In the genomic region with DNA sequence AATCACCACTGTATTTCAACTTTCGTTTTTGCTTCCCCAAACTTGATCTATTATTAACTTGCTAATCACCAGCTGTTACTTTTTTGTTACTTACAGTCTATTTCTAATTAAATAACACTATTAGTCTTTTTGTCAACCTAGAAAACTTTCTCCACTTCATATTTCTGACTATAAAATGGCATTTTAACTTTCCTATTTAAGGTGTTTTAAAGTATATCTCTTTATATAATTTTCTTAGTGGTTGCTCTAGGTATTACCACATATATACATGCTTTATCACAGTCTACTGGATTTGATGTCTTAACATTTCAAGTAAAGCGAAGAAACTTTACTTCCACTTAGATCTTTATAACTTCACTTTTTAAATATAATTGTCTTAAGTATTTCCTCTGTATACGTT, we compare ENCODE assay signal across 27 cellular contexts.
A peak's percentile ranks its signal among the peaks of the same experiment; 100 is the strongest.
DNase-seq lines count a peak whose midpoint lies in the region; ATAC-seq and TF ChIP-seq lines count a peak whose summit lies in the region.
"Had no signal": no experiment of that assay in that cellular context is flagged by ENCODE, and none has a peak within 500 bp of the region (broad histone marks: within the 10 kb centered on the region; RNA-seq: fewer than 3 reads in every experiment).

No MANE protein-coding gene starts in this region.

- H3F3A ChIP-seq in DOHH2 (ENCODE audit: control insufficient read depth, insufficient read depth) = no peaks in the 10 kb centered on the region

- peak overlapping the region; percentile 42 for H3K4me3 ChIP-seq in DOHH2 (ENCODE audit: low read length)
- H3K4me3 ChIP-seq in Karpas-422 (ENCODE audit: low read length) = peak overlapping the region; percentile 45
- H3K4me3 ChIP-seq in colonic mucosa = no peak overlapping the region
- H3K4me3 ChIP-seq: A549, GM12878 had no signal

- no peaks in the 10 kb centered on the region for H3K9me3 Mint-ChIP-seq in progenitor cell of endocrine pancreas (ENCODE audit: low read depth)
- H3K9me3 Mint-ChIP-seq: CD8-positive, alpha-beta T cell had no signal

- no peak overlapping the region for H3K27ac Mint-ChIP-seq in progenitor cell of endocrine pancreas
- H3K27ac Mint-ChIP-seq: CD8-positive, alpha-beta T cell had no signal

- H3K4me1 ChIP-seq in DOHH2 (ENCODE audit: control insufficient read depth, low read length) (peaks cover 10% of the 10 kb centered on the region), Karpas-422 (ENCODE audit: low read length) (peaks cover 27% of the 10 kb centered on the region), colonic mucosa (no peaks in the 10 kb centered on the region)
- H3K4me1 ChIP-seq: A549, Caco-2 had no signal

- H2AFZ ChIP-seq in Karpas-422 (ENCODE audit: low read length) = peak overlapping the region; percentile 89

- TF ChIP-seq CTCF in DOHH2 (IDR thresholded peaks at IDR 0.05; ENCODE audit: low read depth, low read length, poor library complexity, severe bottlenecking) (no peak), colonic mucosa (IDR thresholded peaks at IDR 0.05) (peak; percentile 11), progenitor cell of endocrine pancreas (IDR thresholded peaks at IDR 0.05; ENCODE audit: unreplicated experiment) (peak; percentile 34), GM20000 (IDR thresholded peaks at IDR 0.05; ENCODE audit: extremely low read depth, missing control alignments) (no peak)

- peaks cover 25% of the 10 kb centered on the region for H3K27me3 Mint-ChIP-seq in progenitor cell of endocrine pancreas

- H3K9ac ChIP-seq in Karpas-422 (ENCODE audit: low read length) (peak overlapping the region; percentile 41), colonic mucosa (ENCODE audit: low read depth in 2 of 2, low read length in 2 of 2) (no peak overlapping the region)

- H3K4me2 ChIP-seq in DOHH2 (ENCODE audit: low read length) (peak overlapping the region; percentile 45), Karpas-422 (ENCODE audit: low read depth, low read length, poor library complexity, severe bottlenecking) (peak overlapping the region; percentile 74)
- H3K4me2 ChIP-seq: A549 had no signal

- no peak overlapping the region for H3K4me3 Mint-ChIP-seq in progenitor cell of endocrine pancreas (ENCODE audit: low read depth)
- H3K4me3 Mint-ChIP-seq: CD8-positive, alpha-beta T cell had no signal

- H3K9me2 ChIP-seq in DOHH2 (replicated peaks; ENCODE audit: control insufficient read depth, low read length) = no peaks in the 10 kb centered on the region
- H3K9me2 ChIP-seq in Karpas-422 (replicated peaks; ENCODE audit: insufficient read depth, low read length) = no peaks in the 10 kb centered on the region

- H3K9me3 ChIP-seq in DOHH2 (ENCODE audit: control insufficient read depth, insufficient read depth, low read length) (no peaks in the 10 kb centered on the region), Karpas-422 (ENCODE audit: low read length) (no peaks in the 10 kb centered on the region), colonic mucosa (no peaks in the 10 kb centered on the region)
- H3K9me3 ChIP-seq: A549, Caco-2 had no signal

- no peaks in the 10 kb centered on the region for H3K4me1 Mint-ChIP-seq in progenitor cell of endocrine pancreas (ENCODE audit: low read depth)

- no peak overlapping the region for H3K27ac ChIP-seq in DOHH2 (ENCODE audit: low read depth, low read length)
- peak overlapping the region; percentile 65 for H3K27ac ChIP-seq in Karpas-422 (ENCODE audit: low read length)
- no peak overlapping the region for H3K27ac ChIP-seq in colonic mucosa
- H3K27ac ChIP-seq: A549, RWPE1 had no signal

- DNase-seq in Karpas-422 (peak; percentile 55), colonic mucosa (no peak), progenitor cell of endocrine pancreas (ENCODE audit: low spot score, unreplicated experiment) (no peak), GM20000 (ENCODE audit: low spot score) (no peak)
- DNase-seq: C1 segment of cervical spinal cord; Caco-2; CD8-positive, alpha-beta T cell; EL; GDM1; Kasumi-1; NCI-H1105 treated with DMSO at 0.1 percent for 48 hours; NCI-H146; NCI-H1930; NCI-H2107; NCI-H446; NCI-H526; NCI-H82; SHP77; SW 1271 had no signal

- H3K79me2 ChIP-seq in DOHH2 (ENCODE audit: control insufficient read depth, low read length) (no peaks in the 10 kb centered on the region), Karpas-422 (ENCODE audit: low read length) (no peaks in the 10 kb centered on the region)

- ATAC-seq in GM19035 (IDR thresholded peaks at IDR 0.05; ENCODE audit: unreplicated experiment) (no peak), GM18502 (IDR thresholded peaks at IDR 0.05; ENCODE audit: poor library complexity, unreplicated experiment) (no peak)
- ATAC-seq: A549; CD8-positive, alpha-beta T cell; GM12878; HepG2; Panc1 had no signal

- H3K27me3 ChIP-seq in DOHH2 (ENCODE audit: control insufficient read depth, low read length) (no peaks in the 10 kb centered on the region), Karpas-422 (ENCODE audit: low read length) (no peaks in the 10 kb centered on the region), colonic mucosa (no peaks in the 10 kb centered on the region)

- no peaks in the 10 kb centered on the region for H3K36me3 Mint-ChIP-seq in progenitor cell of endocrine pancreas (ENCODE audit: insufficient read depth)
- H3K36me3 Mint-ChIP-seq: CD8-positive, alpha-beta T cell had no signal

- H3K36me3 ChIP-seq in DOHH2 (ENCODE audit: control insufficient read depth, low read length) = no peaks in the 10 kb centered on the region
- no peaks in the 10 kb centered on the region for H3K36me3 ChIP-seq in Karpas-422 (ENCODE audit: insufficient read depth, low read length)
- H3K36me3 ChIP-seq in colonic mucosa = no peaks in the 10 kb centered on the region

- H4K20me1 ChIP-seq in DOHH2 (ENCODE audit: control insufficient read depth, insufficient read depth, low read depth, low read length) (no peaks in the 10 kb centered on the region), Karpas-422 (ENCODE audit: insufficient read depth, low read depth, low read length) (no peaks in the 10 kb centered on the region)

- intact Hi-C loops in colonic mucosa (cut with DNase I) = no loop called here

Comparison
In these comparisons a context has a peak if more than half of its experiments do, and no peak if none do; other contexts are left out.
1. CTCF ChIP-seq: peak in colonic mucosa (single experiment) and progenitor cell of endocrine pancreas (single experiment); none in DOHH2 (single experiment) and GM20000 (single experiment).